In the genomic region with DNA sequence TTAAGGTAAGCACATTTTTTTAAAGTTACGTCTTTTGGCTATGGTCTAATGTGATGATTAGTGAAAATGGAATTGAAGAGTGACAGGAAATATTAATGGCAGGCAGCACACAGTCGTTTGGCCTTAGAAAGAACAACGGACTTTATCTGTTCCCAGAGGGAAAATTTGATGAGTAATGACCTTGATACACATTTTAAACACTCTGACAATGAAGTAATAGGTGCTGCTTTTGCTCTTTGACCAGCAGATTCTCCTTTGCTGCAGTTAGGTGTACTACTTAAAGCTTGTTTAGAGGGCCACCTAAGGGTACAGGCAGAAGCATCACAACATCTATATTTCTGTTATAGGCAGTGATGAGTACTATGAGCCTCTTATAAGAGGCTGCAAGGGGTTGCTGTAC, we compare ENCODE assay signal across 14 cellular contexts. TPM values are rescaled to one million over a fixed set of nuclear protein-coding genes. Genes with fewer than 3 reads are reported as not detected.
DNase-seq lines count a peak whose midpoint lies in the region; ATAC-seq, FAIRE-seq and TF ChIP-seq lines count a peak whose summit lies in the region.
"Had no signal": no experiment of that assay in that cellular context is flagged by ENCODE, and none has a peak within 500 bp of the region (broad histone marks: within the 10 kb centered on the region; RNA-seq: fewer than 3 reads in every experiment).

No MANE protein-coding gene starts in this region.

- CTCF ChIA-PET in activated CD8-positive, alpha-beta memory T cell treated with anti-CD3 and anti-CD28 coated beads, Interleukin-2, amount 10 ng/mL, durations not matched to agents 7 days and 5 days (lab: Charles Lee) = no interaction called here

- TF ChIP-seq POLR2A in thyroid gland (IDR thresholded peaks at IDR 0.05) (no peak), prostate gland (IDR thresholded peaks at IDR 0.05) (no peak)

- TF ChIP-seq CTCF in thyroid gland (IDR thresholded peaks at IDR 0.05) (no peak), prostate gland (IDR thresholded peaks at IDR 0.05) (no peak)

- 45 to 55% methylated on average over 3 of the region's 3 CpGs for WGBS in thyroid gland, 2 donors
- 28 to 37% (median 32%) methylated on average over 3 of the region's 3 CpGs for WGBS in small intestine, 3 donors
- WGBS in prostate gland = 22% methylated on average over 3 of the region's 3 CpGs

- H3K27ac ChIP-seq in thyroid gland = peak overlapping the region; percentile 56 to 72 (median 70)
- H3K27ac ChIP-seq in small intestine (ENCODE audit: low read depth in 1 of 2, low read length in 1 of 2) = no peak overlapping the region
- no peak overlapping the region for H3K27ac ChIP-seq in prostate gland

- H3K9me3 ChIP-seq in adipocyte (ENCODE audit: control insufficient read depth, low read length) = no peaks in the 10 kb centered on the region
- H3K9me3 ChIP-seq in thyroid gland = no peaks in the 10 kb centered on the region
- H3K9me3 ChIP-seq in small intestine (ENCODE audit: control insufficient read depth, low read depth) = no peaks in the 10 kb centered on the region
- no peaks in the 10 kb centered on the region for H3K9me3 ChIP-seq in prostate gland

- peak; percentile 62 for DNase-seq in HCEC 1CT
- DNase-seq in adipocyte (ENCODE audit: low read depth) = peak; percentile 9
- no peak for DNase-seq in left cardiac atrium
- no peak for DNase-seq in thyroid gland
- no peak for DNase-seq in activated CD8-positive, alpha-beta memory T cell treated with anti-CD3 and anti-CD28 coated beads, Interleukin-2, amount 10 ng/mL, durations not matched to agents 7 days and 5 days
- DNase-seq in small intestine = no peak
- DNase-seq in prostate gland (ENCODE audit: low spot score) = no peak
- DNase-seq: activated CD8-positive, alpha-beta memory T cell treated with anti-CD3 and anti-CD28 coated beads for 24 hours; DMS153; effector CD8-positive, alpha-beta T cell; NCI-H187; T-helper 9 cell had no signal

- H3K36me3 Mint-ChIP-seq in activated CD8-positive, alpha-beta memory T cell treated with anti-CD3 and anti-CD28 coated beads, Interleukin-2, amount 10 ng/mL, durations not matched to agents 7 days and 5 days = no peaks in the 10 kb centered on the region
- H3K36me3 Mint-ChIP-seq: activated naive CD4-positive, alpha-beta T cell treated with anti-CD3 and anti-CD28 coated beads, Interleukin-2, amount 50 U/mL, for 72 hours had no signal

- peaks cover 4% of the 10 kb centered on the region for H3K4me1 Mint-ChIP-seq in activated CD8-positive, alpha-beta memory T cell treated with anti-CD3 and anti-CD28 coated beads, Interleukin-2, amount 10 ng/mL, durations not matched to agents 7 days and 5 days

- intact Hi-C loops in left cardiac atrium (cut with DNase I) (no loop called here), thyroid gland (cut with DNase I) (no loop called here), prostate gland (cut with DNase I) (no loop called here)

- no peak for FAIRE-seq in small intestine (lab: Jason Lieb, UNC)
- FAIRE-seq: GM18507 had no signal

- H3K27me3 ChIP-seq in adipocyte (replicated peaks; ENCODE audit: control insufficient read depth, insufficient read depth, low read length) (no peaks in the 10 kb centered on the region), thyroid gland (no peaks in the 10 kb centered on the region), small intestine (ENCODE audit: control insufficient read depth in 2 of 2, insufficient read depth in 2 of 2, low read length in 2 of 2) (no peaks in the 10 kb centered on the region), prostate gland (replicated peaks; ENCODE audit: insufficient read depth) (no peaks in the 10 kb centered on the region)

- H3K4me3 Mint-ChIP-seq in activated CD8-positive, alpha-beta memory T cell treated with anti-CD3 and anti-CD28 coated beads, Interleukin-2, amount 10 ng/mL, durations not matched to agents 7 days and 5 days = no peak overlapping the region

- H3K36me3 ChIP-seq in adipocyte (ENCODE audit: control insufficient read depth, insufficient read depth, low read length, severe bottlenecking) = no peaks in the 10 kb centered on the region
- H3K36me3 ChIP-seq in thyroid gland = no peaks in the 10 kb centered on the region
- no peaks in the 10 kb centered on the region for H3K36me3 ChIP-seq in small intestine (ENCODE audit: control insufficient read depth in 2 of 2, insufficient read depth in 2 of 2, low read length in 2 of 2)
- H3K36me3 ChIP-seq in prostate gland = no peaks in the 10 kb centered on the region

- H3K27me3 Mint-ChIP-seq in activated CD8-positive, alpha-beta memory T cell treated with anti-CD3 and anti-CD28 coated beads, Interleukin-2, amount 10 ng/mL, durations not matched to agents 7 days and 5 days = no peaks in the 10 kb centered on the region

- ATAC-seq in left cardiac atrium = peak; percentile 29 to 77
- ATAC-seq in activated CD8-positive, alpha-beta memory T cell treated with anti-CD3 and anti-CD28 coated beads, Interleukin-2, amount 10 ng/mL, durations not matched to agents 7 days and 5 days = no peak
- ATAC-seq: activated naive CD4-positive, alpha-beta T cell treated with anti-CD3 and anti-CD28 coated beads, Interleukin-2, amount 50 U/mL, for 72 hours had no signal

- no peak overlapping the region for H3K27ac Mint-ChIP-seq in activated CD8-positive, alpha-beta memory T cell treated with anti-CD3 and anti-CD28 coated beads, Interleukin-2, amount 10 ng/mL, durations not matched to agents 7 days and 5 days
- H3K27ac Mint-ChIP-seq: activated naive CD4-positive, alpha-beta T cell treated with anti-CD3 and anti-CD28 coated beads, Interleukin-2, amount 50 U/mL, for 72 hours had no signal

- no peaks in the 10 kb centered on the region for H3K9me3 Mint-ChIP-seq in activated CD8-positive, alpha-beta memory T cell treated with anti-CD3 and anti-CD28 coated beads, Interleukin-2, amount 10 ng/mL, durations not matched to agents 7 days and 5 days (ENCODE audit: low read depth)
- H3K9me3 Mint-ChIP-seq: activated naive CD4-positive, alpha-beta T cell treated with anti-CD3 and anti-CD28 coated beads, Interleukin-2, amount 50 U/mL, for 72 hours had no signal

- peak overlapping the region; percentile 40 for H3K9ac ChIP-seq in adipocyte (ENCODE audit: low read length)

- H3K4me1 ChIP-seq in adipocyte (ENCODE audit: control insufficient read depth, insufficient read depth, low read length) (peaks cover 28% of the 10 kb centered on the region), thyroid gland (peaks cover 25 to 45% of the 10 kb centered on the region in 2 donors), small intestine (ENCODE audit: control insufficient read depth in 2 of 2, insufficient read depth in 1 of 2, low read depth in 1 of 2, low read length in 1 of 2) (peaks cover 3% of the 10 kb centered on the region in 2 donors), prostate gland (replicated peaks) (no peaks in the 10 kb centered on the region)

- peak overlapping the region; percentile 50 for H3K4me3 ChIP-seq in adipocyte (ENCODE audit: low read length)
- H3K4me3 ChIP-seq in thyroid gland (replicated peaks in 1 of 3) = no peak overlapping the region
- no peak overlapping the region for H3K4me3 ChIP-seq in small intestine (ENCODE audit: low read depth in 1 of 2, low read length in 2 of 2)
- no peak overlapping the region for H3K4me3 ChIP-seq in prostate gland

RNA-seq across cellular contexts. Expression of a gene that starts 27.1 kb away (rescaled TPM):
- total RNA-seq in left cardiac atrium (not detected), thyroid gland (not detected), prostate gland (not detected)
- total RNA-seq in activated CD8-positive, alpha-beta memory T cell treated with anti-CD3 and anti-CD28 coated beads, Interleukin-2, amount 10 ng/mL, durations not matched to agents 7 days and 5 days = not detected
- not detected for polyA plus RNA-seq in small intestine
- total RNA-seq: activated naive CD4-positive, alpha-beta T cell treated with anti-CD3 and anti-CD28 coated beads, Interleukin-2, amount 50 U/mL, for 72 hours had no signal

RNA-seq across cellular contexts. Expression of a gene that starts 28.3 kb away (rescaled TPM):
- total RNA-seq in left cardiac atrium = not detected
- total RNA-seq in thyroid gland = not detected
- total RNA-seq in activated CD8-positive, alpha-beta memory T cell treated with anti-CD3 and anti-CD28 coated beads, Interleukin-2, amount 10 ng/mL, durations not matched to agents 7 days and 5 days = not detected
- polyA plus RNA-seq in small intestine = not detected
- total RNA-seq in prostate gland = not detected
- total RNA-seq: activated naive CD4-positive, alpha-beta T cell treated with anti-CD3 and anti-CD28 coated beads, Interleukin-2, amount 50 U/mL, for 72 hours had no signal

Comparison
In these comparisons a context has a peak if more than half of its experiments do, and no peak if none do; other contexts are left out.
1. DNase-seq: peak in HCEC 1CT (single experiment) and adipocyte (single experiment); none in left cardiac atrium (single experiment), thyroid gland (0 of 2), activated CD8-positive, alpha-beta memory T cell treated with anti-CD3 and anti-CD28 coated beads, Interleukin-2, amount 10 ng/mL, durations not matched to agents 7 days and 5 days (single experiment), small intestine (single experiment) and prostate gland (single experiment).
2. H3K27ac ChIP-seq: peak in thyroid gland (3 of 3); none in small intestine (0 of 2) and prostate gland (0 of 2).